ENCODE assay signal across 9 cellular contexts in the genomic region with DNA sequence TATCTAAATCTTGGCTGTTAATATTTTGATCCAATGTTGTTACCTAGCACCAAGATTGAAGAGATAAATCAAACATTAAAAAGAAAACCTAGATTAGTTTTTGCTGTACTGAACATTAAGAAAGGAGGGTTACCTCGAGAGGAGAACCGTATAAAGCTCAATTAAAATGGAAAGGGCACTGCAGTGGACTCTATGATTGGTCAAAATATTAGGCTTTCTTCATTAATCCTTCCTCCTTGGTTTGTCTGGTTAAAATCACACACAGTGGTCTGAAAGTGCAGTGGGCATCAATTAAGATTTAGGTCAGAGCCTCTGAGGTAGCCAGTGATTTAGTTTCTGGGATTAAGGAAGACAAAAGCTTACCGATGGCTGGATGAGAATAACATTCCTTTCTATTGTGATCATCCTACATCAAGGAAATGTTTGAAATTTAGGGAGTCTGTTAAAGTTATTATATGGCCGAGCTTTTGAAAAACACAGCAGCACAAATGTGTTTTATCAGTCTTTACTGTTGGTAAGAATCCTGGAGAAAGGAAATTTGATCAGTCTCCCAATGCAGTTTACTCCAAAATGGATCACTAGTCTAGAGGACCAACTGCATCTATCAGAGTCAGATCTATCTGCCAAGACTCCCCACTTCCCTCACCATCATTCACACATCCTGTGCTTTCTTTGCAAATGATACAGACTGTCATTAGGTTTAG.
A peak's percentile ranks its signal among the peaks of the same experiment; 100 is the strongest.
DNase-seq lines count a peak whose midpoint lies in the region; ATAC-seq, FAIRE-seq and TF ChIP-seq lines count a peak whose summit lies in the region.
"Had no signal": no experiment of that assay in that cellular context is flagged by ENCODE, and none has a peak within 500 bp of the region (broad histone marks: within the 10 kb centered on the region; RNA-seq: fewer than 3 reads in every experiment).

No MANE protein-coding gene starts in this region.

- H3K36me3 ChIP-seq in sigmoid colon, result no peaks in the 10 kb centered on the region

- H3K4me3 ChIP-seq in sigmoid colon, result no peak overlapping the region
- H3K4me3 ChIP-seq: PC-9 had no signal

- no peak for TF ChIP-seq EP300 in sigmoid colon (IDR thresholded peaks at IDR 0.05)

- ATAC-seq in GM18511 (IDR thresholded peaks at IDR 0.05; ENCODE audit: unreplicated experiment) (peak; percentile 31), esophagus mucosa (peak; percentile 24), HG03469 (IDR thresholded peaks at IDR 0.05; ENCODE audit: unreplicated experiment) (no peak)

- no peak for TF ChIP-seq POLR2A in sigmoid colon (IDR thresholded peaks at IDR 0.05)

- H3K4me1 ChIP-seq in sigmoid colon, result peaks cover 0 to 12% (median 10%) of the 10 kb centered on the region in 4 donors

- 38 to 65% methylated on average over 4 of the region's 4 CpGs for WGBS in sigmoid colon, 2 donors

- no peaks in the 10 kb centered on the region for H3K27me3 ChIP-seq in sigmoid colon

- no peak for FAIRE-seq in RCC 7860 (lab: Jason Lieb, UNC)

- H3K27ac ChIP-seq in sigmoid colon, result peak overlapping the region in 3 of 4 donors; percentile 42 to 69 (median 62)
- H3K27ac ChIP-seq: PC-9 had no signal

- no peaks in the 10 kb centered on the region for H3K9me3 ChIP-seq in sigmoid colon

- DNase-seq in RCC 7860 (ENCODE audit: low spot score) (peak; percentile 77), sigmoid colon (no peak), SKM-1 (lab: John Stamatoyannopoulos, UW; ENCODE audit: unreplicated experiment) (no peak), SKM-1 treated with dmso at 0.1 percent for 144 hours (lab: John Stamatoyannopoulos, UW; ENCODE audit: unreplicated experiment) (no peak), hepatic stellate cell (ENCODE audit: low spot score) (no peak)
- DNase-seq: PC-9 had no signal

- intact Hi-C loops in sigmoid colon (cut with DNase I), result no loop called here

- TF ChIP-seq CTCF in sigmoid colon (IDR thresholded peaks at IDR 0.05), result no peak
